In the genomic region with DNA sequence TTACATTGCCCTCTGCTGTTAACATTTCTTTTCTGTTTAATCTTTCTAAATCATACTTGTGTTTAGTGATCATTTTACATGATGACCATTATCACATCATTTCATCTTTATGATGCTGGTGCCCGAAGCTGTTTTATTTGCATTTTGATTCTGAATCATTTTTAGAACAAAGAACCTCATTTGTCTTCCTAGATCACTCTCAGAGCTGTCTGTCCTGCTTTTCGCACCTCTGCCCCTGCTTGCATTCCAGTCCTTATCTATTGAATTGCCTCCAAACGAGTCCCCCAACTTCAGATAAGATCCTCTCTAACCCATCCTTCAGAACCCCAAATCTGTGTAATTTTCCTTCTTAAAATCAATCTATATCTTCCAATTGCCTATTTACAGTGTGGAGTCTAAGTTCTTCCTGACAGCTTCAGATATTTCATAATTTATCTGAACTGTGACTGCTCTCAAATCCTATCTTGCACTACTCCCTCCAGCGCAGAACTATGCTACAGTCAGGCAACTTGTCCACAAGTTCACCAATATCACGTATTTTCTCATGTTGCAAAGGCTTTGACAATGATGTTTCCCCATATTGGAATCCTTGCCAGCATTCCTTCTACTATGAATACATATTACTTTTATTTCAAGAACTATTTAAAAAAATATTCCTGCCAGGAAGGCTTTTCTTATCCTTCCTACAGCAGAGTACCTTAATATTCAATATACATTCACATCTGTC, we compare ENCODE assay signal across 31 cellular contexts.
A peak's percentile ranks its signal among the peaks of the same experiment; 100 is the strongest.
DNase-seq lines count a peak whose midpoint lies in the region; ATAC-seq and TF ChIP-seq lines count a peak whose summit lies in the region.
"Had no signal": no experiment of that assay in that cellular context is flagged by ENCODE, and none has a peak within 500 bp of the region (broad histone marks: within the 10 kb centered on the region; RNA-seq: fewer than 3 reads in every experiment).

No MANE protein-coding gene starts in this region.

- 34 to 35% methylated on average over 4 to 5 of the region's 5 CpGs for WGBS in gastroesophageal sphincter (ENCODE audit: low coverage in 1 of 2), 2 donors

- no peaks in the 10 kb centered on the region for H3K27me3 ChIP-seq in gastroesophageal sphincter
- H3K27me3 ChIP-seq: breast epithelium, heart right ventricle, upper lobe of right lung had no signal

- H3K27ac ChIP-seq in 22Rv1 = 0 out of 2 replicates have a peak overlapping the region, but pooled peaks have one; percentile 4
- H3K27ac ChIP-seq in VCaP = peak overlapping the region; percentile 8; the same call in 1 of the 2 replicates
- no peak overlapping the region for H3K27ac ChIP-seq in gastroesophageal sphincter
- H3K27ac ChIP-seq: breast epithelium, heart right ventricle, KMS-11, psoas muscle, upper lobe of right lung had no signal

- no peak overlapping the region for H3K4me3 ChIP-seq in gastroesophageal sphincter
- H3K4me3 ChIP-seq: breast epithelium, heart right ventricle, psoas muscle, upper lobe of right lung had no signal

- TF ChIP-seq EP300 in gastroesophageal sphincter (IDR thresholded peaks at IDR 0.05) = no peak

- no peaks in the 10 kb centered on the region for H3K9me3 ChIP-seq in gastroesophageal sphincter
- H3K9me3 ChIP-seq: breast epithelium, heart right ventricle, psoas muscle, upper lobe of right lung had no signal

- no peak for TF ChIP-seq CTCF in 22Rv1 (IDR thresholded peaks at IDR 0.05)
- 0 out of 2 replicates have a peak, but pooled peaks have one; percentile 11 for TF ChIP-seq CTCF in VCaP (conservative IDR thresholded peaks at IDR 0.05)
- no peak for TF ChIP-seq CTCF in gastroesophageal sphincter (IDR thresholded peaks at IDR 0.05)

- no peak for TF ChIP-seq POLR2A in gastroesophageal sphincter (IDR thresholded peaks at IDR 0.05)

- ATAC-seq in HG03565 (IDR thresholded peaks at IDR 0.05; ENCODE audit: unreplicated experiment) = no peak
- ATAC-seq in gastroesophageal sphincter = no peak
- ATAC-seq in GM21737 (IDR thresholded peaks at IDR 0.05; ENCODE audit: unreplicated experiment) = no peak
- ATAC-seq: activated CD4-positive, alpha-beta T cell treated with anti-CD3 and anti-CD28 coated beads for 36 hours; activated naive CD8-positive, alpha-beta T cell treated with anti-CD3 and anti-CD28 coated beads, Interleukin-2, amount 50 U/mL, for 24 hours; heart right ventricle; psoas muscle; stimulated activated effector memory CD8-positive, alpha-beta T cell treated with anti-CD3 and anti-CD28 coated beads, Interleukin-12 subunit alpha, Interleukin-12 subunit beta, amount 100 ng/mL, for 72 hours; upper lobe of right lung had no signal

- no peaks in the 10 kb centered on the region for H3K36me3 ChIP-seq in gastroesophageal sphincter
- H3K36me3 ChIP-seq: breast epithelium, heart right ventricle, upper lobe of right lung had no signal

- no peaks in the 10 kb centered on the region for H3K4me1 ChIP-seq in gastroesophageal sphincter
- H3K4me1 ChIP-seq: breast epithelium, heart right ventricle, psoas muscle, upper lobe of right lung had no signal

- DNase-seq in NCI-H1048 (lab: John Stamatoyannopoulos, UW) (peak; percentile 21), fibroblast of peridontal ligament (ENCODE audit: extremely low read depth) (peak; percentile 59), cerebellum (ENCODE audit: low spot score) (no peak)
- DNase-seq: activated CD4-positive, alpha-beta T cell treated with anti-CD3 and anti-CD28 coated beads for 36 hours; activated CD8-positive, alpha-beta memory T cell treated with anti-CD3 and anti-CD28 coated beads for 24 hours; activated gamma-delta T cell treated with Interleukin-2 at 50 U/mL for 16 hours; activated naive CD8-positive, alpha-beta T cell treated with anti-CD3 and anti-CD28 coated beads, Interleukin-2, amount 50 U/mL, for 24 hours; activated T-cell treated with anti-CD3 and anti-CD28 coated beads, Interleukin-2, amount 50 U/mL, for 1 hour; CD8-positive, alpha-beta memory T cell; DMS53; endodermal cell; GDM1; GOT3; heart right ventricle; mesenchymal stem cell; MV-4-11; NCI-H1694 treated with DMSO at 0.1 percent for 48 hours; NCI-H2171; nucleus accumbens; psoas muscle; SHP77 treated with DMSO at 0.1 percent for 48 hours; stimulated activated CD4-positive, alpha-beta T cell treated with anti-CD3 and anti-CD28 coated beads, Interleukin-2, amount 100 ng/mL, for 48 hours; upper lobe of right lung had no signal

Comparison
In these comparisons a context has a peak if more than half of its experiments do, and no peak if none do; other contexts are left out.
1. H3K27ac ChIP-seq: peak in 22Rv1 (single experiment) and VCaP (single experiment); none in gastroesophageal sphincter (0 of 4).